In genomic region chr15:40088929-40089755, GRCh38 we compare ENCODE assay signal across 16 cellular contexts. TPM values are rescaled to one million over a fixed set of nuclear protein-coding genes. Genes with fewer than 3 reads are reported as not detected.
DNase-seq lines count a peak whose midpoint lies in the region; ATAC-seq, FAIRE-seq and TF ChIP-seq lines count a peak whose summit lies in the region.
"Had no signal": no experiment of that assay in that cellular context is flagged by ENCODE, and none has a peak within 500 bp of the region (broad histone marks: within the 10 kb centered on the region; RNA-seq: fewer than 3 reads in every experiment).

No MANE protein-coding gene starts in this region.

- no peak for FAIRE-seq in pancreas (lab: Jason Lieb, UNC)
- FAIRE-seq: GM19239 had no signal

- intact Hi-C loops in pancreas (cut with DNase I) (no loop called here), testis (cut with DNase I; ENCODE audit: low total_unique reads) (no loop called here)

- peak overlapping the region; percentile 93 for H3K27ac Mint-ChIP-seq in endodermal cell
- H3K27ac Mint-ChIP-seq: activated CD8-positive, alpha-beta T cell treated with anti-CD3 and anti-CD28 coated beads, Interleukin-2, amount 10 ng/mL, durations not matched to agents 7 days and 5 days; activated naive CD8-positive, alpha-beta T cell; natural killer cell had no signal

- H3K27me3 ChIP-seq in NT2/D1 (ENCODE audit: insufficient read depth, insufficient read length): no peaks in the 10 kb centered on the region
- H3K27me3 ChIP-seq in endodermal cell (ENCODE audit: control insufficient read depth, insufficient read depth, low read length, poor library complexity, severe bottlenecking): no peaks in the 10 kb centered on the region
- H3K27me3 ChIP-seq in pancreas: no peaks in the 10 kb centered on the region
- H3K27me3 ChIP-seq in testis: no peaks in the 10 kb centered on the region

- DNase-seq in NT2/D1 (ENCODE audit: low read depth, low spot score) (peak; percentile 90), endodermal cell (peak; percentile 95), pancreas (no peak), testis (no peak), NCI-H2107 (lab: John Stamatoyannopoulos, UW) (no peak)
- DNase-seq: activated CD8-positive, alpha-beta T cell treated with anti-CD3 and anti-CD28 coated beads, Interleukin-2, amount 10 ng/mL, durations not matched to agents 7 days and 5 days; natural killer cell; NCI-H1092; NCI-H69; T-helper 2 cell had no signal

- H3K9me3 ChIP-seq in ES-I3 (ENCODE audit: control insufficient read depth, insufficient read depth, low read length) (no peaks in the 10 kb centered on the region), NT2/D1 (ENCODE audit: insufficient read depth, low read length) (no peaks in the 10 kb centered on the region), endodermal cell (ENCODE audit: control insufficient read depth, low read length) (no peaks in the 10 kb centered on the region), pancreas (no peaks in the 10 kb centered on the region), testis (no peaks in the 10 kb centered on the region)

- H3K36me3 ChIP-seq in ES-I3 (ENCODE audit: insufficient read depth, low read length) (no peaks in the 10 kb centered on the region; the same call in 1 of the 2 replicates), NT2/D1 (ENCODE audit: insufficient read depth, insufficient read length, low read length) (peaks cover 17% of the 10 kb centered on the region), endodermal cell (ENCODE audit: control insufficient read depth, insufficient read depth, low read length) (peaks cover 15% of the 10 kb centered on the region), pancreas (no peaks in the 10 kb centered on the region), testis (ENCODE audit: low read depth, missing control alignments) (no peaks in the 10 kb centered on the region)

- peaks cover 20% of the 10 kb centered on the region for H3K36me3 Mint-ChIP-seq in endodermal cell (ENCODE audit: low read depth)
- H3K36me3 Mint-ChIP-seq: activated naive CD8-positive, alpha-beta T cell; natural killer cell had no signal

- TF ChIP-seq CTCF in endodermal cell (conservative IDR thresholded peaks at IDR 0.05): no peak
- no peak for TF ChIP-seq CTCF in pancreas (IDR thresholded peaks at IDR 0.05)
- TF ChIP-seq CTCF in testis (IDR thresholded peaks at IDR 0.05): no peak

- ATAC-seq in pancreas (peak in 3 of 4 donors; percentile 4 to 19 (median 6)), GM21619 (IDR thresholded peaks at IDR 0.05; ENCODE audit: unreplicated experiment) (no peak), HG02885 (IDR thresholded peaks at IDR 0.05; ENCODE audit: poor library complexity, unreplicated experiment) (no peak)
- ATAC-seq: activated CD8-positive, alpha-beta T cell treated with anti-CD3 and anti-CD28 coated beads, Interleukin-2, amount 10 ng/mL, durations not matched to agents 7 days and 5 days; natural killer cell had no signal

- H3K27ac ChIP-seq in endodermal cell (ENCODE audit: low read depth, low read length) (peak overlapping the region; percentile 87), pancreas (peak overlapping the region in 2 of 4 donors; percentile 51 to 57), testis (no peak overlapping the region)

- H3K27me3 Mint-ChIP-seq in endodermal cell (ENCODE audit: insufficient read depth): peaks cover 1% of the 10 kb centered on the region

- TF ChIP-seq POLR2A in testis (IDR thresholded peaks at IDR 0.05): no peak

- H3K9ac ChIP-seq in ES-I3 (ENCODE audit: low read depth, low read length) (peak overlapping the region; percentile 0; the same call in 1 of the 2 replicates), NT2/D1 (ENCODE audit: insufficient read length, low read depth) (peak overlapping the region; percentile 70), endodermal cell (ENCODE audit: extremely low read depth, low read length, poor library complexity, severe bottlenecking) (peak overlapping the region; percentile 50)

- H3K4me1 ChIP-seq in ES-I3 (ENCODE audit: insufficient read depth, low read length): peaks cover 58% of the 10 kb centered on the region
- peaks cover 34% of the 10 kb centered on the region for H3K4me1 ChIP-seq in NT2/D1 (ENCODE audit: insufficient read depth, insufficient read length)
- H3K4me1 ChIP-seq in endodermal cell (ENCODE audit: control insufficient read depth, insufficient read depth, low read length): peaks cover 68% of the 10 kb centered on the region
- peaks cover 31 to 51% (median 36%) of the 10 kb centered on the region in 3 donors for H3K4me1 ChIP-seq in pancreas
- peaks cover 43% of the 10 kb centered on the region for H3K4me1 ChIP-seq in testis

- H3K4me3 ChIP-seq in NT2/D1 (ENCODE audit: insufficient read length, low read depth): no peak overlapping the region
- H3K4me3 ChIP-seq in endodermal cell (ENCODE audit: low read length): no peak overlapping the region
- no peak overlapping the region for H3K4me3 ChIP-seq in pancreas
- H3K4me3 ChIP-seq in testis: no peak overlapping the region

- H3K9me3 Mint-ChIP-seq in endodermal cell: no peaks in the 10 kb centered on the region
- H3K9me3 Mint-ChIP-seq: CD14-positive monocyte, natural killer cell had no signal

- H3K4me3 Mint-ChIP-seq in endodermal cell: peak overlapping the region; percentile 12
- H3K4me3 Mint-ChIP-seq: activated CD8-positive, alpha-beta T cell treated with anti-CD3 and anti-CD28 coated beads, Interleukin-2, amount 10 ng/mL, durations not matched to agents 7 days and 5 days; activated naive CD8-positive, alpha-beta T cell; natural killer cell had no signal

- peaks cover 86% of the 10 kb centered on the region for H3K4me1 Mint-ChIP-seq in endodermal cell
- H3K4me1 Mint-ChIP-seq: natural killer cell had no signal

- WGBS in endodermal cell (ENCODE audit: insufficient coverage in 1 of 2, insufficient read length in 1 of 2), 2 experiments: 38 to 60% methylated on average over 3 to 5 of the region's 7 CpGs
- WGBS in pancreas, 2 donors: 18 to 20% methylated on average over 7 of the region's 7 CpGs
- whole genome bisulfite sequencing in testis, 2 donors: 59 to 65% methylated on average over 6 to 7 of the region's 7 CpGs

RNA-seq across cellular contexts. Expression of gene BMF, which starts 19.5 kb away (rescaled TPM):
- total RNA-seq in endodermal cell (10 to 100 TPM; 48.3 to 53.5 TPM), pancreas (10 to 100 TPM in 3 of 6 donors, 1 to 10 TPM in 3; 4.1 to 25.9 (median 8.5) TPM), testis (1 to 10 TPM; 6.9 to 7.7 TPM)
- 42.5 TPM for polyA plus RNA-seq in endodermal cell (2013, experiment 1 of 2)
- polyA plus RNA-seq in endodermal cell (2013, experiment 2 of 2): 44.3 TPM
- polyA plus RNA-seq in pancreas (1 to 10 TPM; 4.3 to 4.8 TPM), testis (ENCODE audit: insufficient read depth, low read depth, low replicate concordance) (4.9 TPM)

RNA-seq across cellular contexts. Expression of gene SRP14, which starts 50.2 kb away (rescaled TPM):
- total RNA-seq in endodermal cell: 100 to 1,000 TPM; 237 to 293 TPM
- polyA plus RNA-seq in endodermal cell (2013, experiment 1 of 2): 519 TPM
- polyA plus RNA-seq in endodermal cell (2013, experiment 2 of 2): 534 TPM
- 10 to 100 TPM; 42.7 to 78.6 (median 53.1) TPM for total RNA-seq in pancreas
- 100 to 1,000 TPM; 155 to 198 TPM for polyA plus RNA-seq in pancreas
- total RNA-seq in testis: 100 to 1,000 TPM; 277 to 410 TPM
- 359 TPM for polyA plus RNA-seq in testis (ENCODE audit: insufficient read depth, low read depth, low replicate concordance)

Comparison
In these comparisons a context has a peak if more than half of its experiments do, and no peak if none do; other contexts are left out.
1. H3K9ac ChIP-seq: peak in every context shown above with its lines; median percentile 70 in NT2/D1; 50 in endodermal cell; 0 in ES-I3.
2. DNase-seq: peak in NT2/D1 (single experiment) and endodermal cell (single experiment); none in pancreas (0 of 6), testis (single experiment) and NCI-H2107 (single experiment).
3. ATAC-seq: peak in pancreas (3 of 4); none in GM21619 (single experiment) and HG02885 (single experiment).